In genomic region chr15:37054336-37054735, GRCh38 we compare ENCODE assay signal across 24 cellular contexts. TPM values are rescaled to one million over a fixed set of nuclear protein-coding genes. Genes with fewer than 3 reads are reported as not detected.
"Had no signal": no experiment of that assay in that cellular context is flagged by ENCODE, and none has a peak within 500 bp of the region (broad histone marks: within the 10 kb centered on the region; RNA-seq: fewer than 3 reads in every experiment).

No MANE protein-coding gene starts in this region.

- ATAC-seq: activated CD8-positive, alpha-beta memory T cell treated with anti-CD3 and anti-CD28 coated beads, Interleukin-2, amount 10 ng/mL, durations not matched to agents 7 days and 5 days; PC-3; T-cell had no signal

- H3K4me3 ChIP-seq: MG63 had no signal

- DNase-seq: activated B cell treated with CpG ODN at 0.5 μM for 24 hours; activated CD4-positive, alpha-beta T cell treated with anti-CD3 and anti-CD28 coated beads for 1 hour; activated CD4-positive, alpha-beta T cell treated with anti-CD3 and anti-CD28 coated beads, Interleukin-2, amount 10 ng/mL, durations not matched to agents 24 days and 14 days; activated CD4-positive, alpha-beta T cell treated with anti-CD3 and anti-CD28 coated beads, Interleukin-2, amount 50 U/mL, for 48 hours; activated CD8-positive, alpha-beta memory T cell treated with anti-CD3 and anti-CD28 coated beads, Interleukin-2, amount 10 ng/mL, durations not matched to agents 7 days and 5 days; activated effector memory CD4-positive, alpha-beta T cell treated with Interleukin-2 at 50 U/mL for 16 hours; activated naive CD4-positive, alpha-beta T cell; activated T-cell treated with anti-CD3 and anti-CD28 coated beads, Interleukin-2, amount 50 U/mL, for 24 hours; amygdala; central memory CD4-positive, alpha-beta T cell; MG63; MV-4-11; NCI-H1105; NCI-H1436; NCI-H1694 treated with DMSO at 0.1 percent for 48 hours; NCI-H2029 treated with DMSO at 0.1 percent for 48 hours; NCI-H446; NCI-H524; PC-3; SHP77 treated with DMSO at 0.1 percent for 48 hours; T-cell; T-helper 2 cell; T1000 had no signal

- H3K36me3 ChIP-seq: MG63 had no signal

- H3K9me3 ChIP-seq: MG63 had no signal

- H3K27me3 ChIP-seq: MG63 had no signal

RNA-seq across cellular contexts. Expression of gene MEIS2, which starts 46.0 kb away (rescaled TPM):
- total RNA-seq: activated CD4-positive, alpha-beta T cell treated with anti-CD3 and anti-CD28 coated beads, Interleukin-2, amount 10 ng/mL, durations not matched to agents 24 days and 14 days; activated T-helper 1 cell treated with anti-CD3 and anti-CD28 coated beads, Interleukin-12 subunit alpha, Interleukin-12 subunit beta, Interleukin-2, Interleukin-4 antibody, amounts not matched to agents 30 ng/mL and 10 ng/mL and 1 ng/mL, durations not matched to agents 14 hours and 24 hours and 36 hours had no signal
